In genomic region chr1:202106340-202107284, GRCh38 we compare ENCODE assay signal across 12 cellular contexts. TPM values are rescaled to one million over a fixed set of nuclear protein-coding genes. Genes with fewer than 3 reads are reported as not detected.
DNase-seq lines count a peak whose midpoint lies in the region; ATAC-seq and TF ChIP-seq lines count a peak whose summit lies in the region.
"Had no signal": no experiment of that assay in that cellular context is flagged by ENCODE, and none has a peak within 500 bp of the region (broad histone marks: within the 10 kb centered on the region; RNA-seq: fewer than 3 reads in every experiment).

No MANE protein-coding gene starts in this region.

- H3K9me3 Mint-ChIP-seq in activated T-cell treated with anti-CD3 and anti-CD28 coated beads, Interleukin-2, amount 50 U/mL, for 24 hours, result no peaks in the 10 kb centered on the region
- H3K9me3 Mint-ChIP-seq: activated CD8-positive, alpha-beta T cell treated with anti-CD3 and anti-CD28 coated beads for 36 hours had no signal

- no peaks in the 10 kb centered on the region for H3K27me3 Mint-ChIP-seq in activated T-cell treated with anti-CD3 and anti-CD28 coated beads, Interleukin-2, amount 50 U/mL, for 24 hours
- H3K27me3 Mint-ChIP-seq: activated CD8-positive, alpha-beta T cell treated with anti-CD3 and anti-CD28 coated beads for 36 hours had no signal

- no peak overlapping the region for H3K4me3 Mint-ChIP-seq in activated T-cell treated with anti-CD3 and anti-CD28 coated beads, Interleukin-2, amount 50 U/mL, for 24 hours
- H3K4me3 Mint-ChIP-seq: activated CD8-positive, alpha-beta T cell treated with anti-CD3 and anti-CD28 coated beads for 36 hours had no signal

- H3K27me3 ChIP-seq in upper lobe of right lung, result no peaks in the 10 kb centered on the region
- H3K27me3 ChIP-seq: ovary had no signal

- no peak for DNase-seq in Right ventricle myocardium inferior (ENCODE audit: missing footprints)
- DNase-seq in cardiac septum (ENCODE audit: low spot score), result no peak
- peak; percentile 95 for DNase-seq in SW480 (ENCODE audit: low spot score)
- no peak for DNase-seq in left lobe of liver (ENCODE audit: low spot score)
- DNase-seq in upper lobe of right lung, result peak; percentile 85
- no peak for DNase-seq in activated T-cell treated with anti-CD3 and anti-CD28 coated beads, Interleukin-2, amount 50 U/mL, for 24 hours
- no peak for DNase-seq in amniotic stem cell (lab: John Stamatoyannopoulos, UW)
- DNase-seq: activated CD8-positive, alpha-beta T cell treated with anti-CD3 and anti-CD28 coated beads for 36 hours; ovary had no signal

- no peaks in the 10 kb centered on the region for H3K36me3 Mint-ChIP-seq in activated T-cell treated with anti-CD3 and anti-CD28 coated beads, Interleukin-2, amount 50 U/mL, for 24 hours (ENCODE audit: low read depth)

- no peak for TF ChIP-seq CTCF in upper lobe of right lung (IDR thresholded peaks at IDR 0.05)

- no peaks in the 10 kb centered on the region for H3K36me3 ChIP-seq in upper lobe of right lung
- H3K36me3 ChIP-seq: HAP-1, ovary had no signal

- no peaks in the 10 kb centered on the region for H3K9me3 ChIP-seq in upper lobe of right lung
- H3K9me3 ChIP-seq: HAP-1, ovary had no signal

- no peak overlapping the region for H3K27ac Mint-ChIP-seq in activated T-cell treated with anti-CD3 and anti-CD28 coated beads, Interleukin-2, amount 50 U/mL, for 24 hours
- H3K27ac Mint-ChIP-seq: activated CD8-positive, alpha-beta T cell treated with anti-CD3 and anti-CD28 coated beads for 36 hours had no signal

- ATAC-seq in Right ventricle myocardium inferior (peak; percentile 14), left lobe of liver (peak; percentile 47), upper lobe of right lung (peak; percentile 77), HG03378 (IDR thresholded peaks at IDR 0.05; ENCODE audit: unreplicated experiment) (no peak)

- H3K4me3 ChIP-seq in upper lobe of right lung, result no peak overlapping the region
- H3K4me3 ChIP-seq: HAP-1, ovary had no signal

- H3K27ac ChIP-seq in upper lobe of right lung, result peak overlapping the region; percentile 24
- H3K27ac ChIP-seq: ovary had no signal

- no peaks in the 10 kb centered on the region for H3K4me1 Mint-ChIP-seq in activated T-cell treated with anti-CD3 and anti-CD28 coated beads, Interleukin-2, amount 50 U/mL, for 24 hours (ENCODE audit: low read depth)

- H3K4me1 ChIP-seq in upper lobe of right lung, result no peaks in the 10 kb centered on the region

- intact Hi-C loops in Right ventricle myocardium inferior (cut with DNase I), result loop anchor here (2.0 to 5.0 kb wide), 2 partner anchors 50 to 219 kb away; partner anchors contain the start of gene SHISA4
- intact Hi-C loops in cardiac septum (cut with DNase I), result loop anchor here (5.0 kb wide), 2 partner anchors 49 to 219 kb away; partner anchors contain the start of gene SHISA4
- intact Hi-C loops in upper lobe of right lung (cut with DNase I), result no loop called here

RNA-seq across cellular contexts. Expression of gene GPR37L1, which starts 16.1 kb away (rescaled TPM):
- 0.08 TPM for total RNA-seq in Right ventricle myocardium inferior
- total RNA-seq in cardiac septum, result not detected
- not detected for total RNA-seq in left lobe of liver
- 0.06 TPM for total RNA-seq in upper lobe of right lung
- total RNA-seq: activated CD8-positive, alpha-beta T cell treated with anti-CD3 and anti-CD28 coated beads for 36 hours; bronchial epithelial cell had no signal

RNA-seq across cellular contexts. Expression of gene ARL8A, which starts 37.9 kb away (rescaled TPM):
- total RNA-seq in Right ventricle myocardium inferior (64.6 TPM), cardiac septum (74.5 TPM), left lobe of liver (34.6 TPM), upper lobe of right lung (106 TPM)

RNA-seq across cellular contexts. Expression of gene PTPN7, which starts 53.8 kb away (rescaled TPM):
- total RNA-seq in Right ventricle myocardium inferior, result 0.51 TPM
- 1.2 TPM for total RNA-seq in cardiac septum
- 0.86 TPM for total RNA-seq in left lobe of liver
- total RNA-seq in upper lobe of right lung, result 7.3 TPM
- total RNA-seq: bronchial epithelial cell had no signal

Comparison
In these comparisons a context has a peak if more than half of its experiments do, and no peak if none do; other contexts are left out.
1. DNase-seq: peak in SW480 (single experiment) and upper lobe of right lung (single experiment); none in Right ventricle myocardium inferior (single experiment), cardiac septum (single experiment), left lobe of liver (single experiment), activated T-cell treated with anti-CD3 and anti-CD28 coated beads, Interleukin-2, amount 50 U/mL, for 24 hours (single experiment) and amniotic stem cell (single experiment).